2 cellular contexts compared by ENCODE assay signal in the genomic region with DNA sequence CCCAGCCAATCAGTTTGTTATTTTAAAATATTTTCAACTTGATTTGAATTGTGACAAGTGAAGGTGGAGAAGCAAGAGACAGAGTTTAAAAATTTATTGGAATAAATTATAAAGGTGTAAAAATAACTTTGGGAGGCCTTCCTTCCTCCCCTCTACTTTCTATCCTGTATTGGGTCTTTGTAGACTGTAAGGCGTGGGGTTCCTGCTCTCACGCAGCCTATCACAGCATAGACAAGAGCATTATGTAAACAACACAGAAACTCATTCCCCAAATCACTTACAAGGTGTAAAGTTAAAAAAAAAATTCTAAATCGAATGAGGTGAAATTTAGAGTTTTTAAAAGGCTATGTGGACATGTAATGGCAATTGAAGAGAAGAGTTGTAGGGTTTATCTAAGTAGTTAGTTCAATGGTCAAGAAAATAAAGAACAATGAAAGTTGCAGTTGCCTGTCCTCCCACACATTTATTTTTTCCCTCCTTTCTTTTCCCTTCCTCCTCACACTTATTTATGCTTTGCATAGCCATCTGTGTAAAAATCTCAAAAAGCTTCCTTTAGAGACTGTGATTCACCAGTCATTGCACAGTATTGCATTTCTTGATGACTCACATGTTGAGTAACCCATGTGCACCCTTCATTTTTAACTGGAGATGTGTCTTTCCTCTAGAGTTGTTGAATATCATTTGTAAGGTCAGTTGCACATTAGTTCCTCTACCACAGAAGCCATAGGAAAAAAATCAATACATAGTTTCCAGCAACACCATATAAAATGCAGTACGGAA.
TF ChIP-seq lines count a peak whose summit lies in the region.

No MANE protein-coding gene starts in this region.

TF ChIP-seq in A549, 52 proteins besides CTCF, POLR2A, EP300 and RAD21 (continued from another document and continues in another):
- TF ChIP-seq, protein P1, sequence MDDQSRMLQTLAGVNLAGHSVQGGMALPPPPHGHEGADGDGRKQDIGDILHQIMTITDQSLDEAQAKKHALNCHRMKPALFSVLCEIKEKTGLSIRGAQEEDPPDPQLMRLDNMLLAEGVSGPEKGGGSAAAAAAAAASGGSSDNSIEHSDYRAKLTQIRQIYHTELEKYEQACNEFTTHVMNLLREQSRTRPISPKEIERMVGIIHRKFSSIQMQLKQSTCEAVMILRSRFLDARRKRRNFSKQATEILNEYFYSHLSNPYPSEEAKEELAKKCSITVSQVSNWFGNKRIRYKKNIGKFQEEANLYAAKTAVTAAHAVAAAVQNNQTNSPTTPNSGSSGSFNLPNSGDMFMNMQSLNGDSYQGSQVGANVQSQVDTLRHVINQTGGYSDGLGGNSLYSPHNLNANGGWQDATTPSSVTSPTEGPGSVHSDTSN (IDR thresholded peaks at IDR 0.05) = no peak
- TF ChIP-seq EHF (CRISPR knock-in tag; IDR thresholded peaks at IDR 0.05) (no peak), HOXB13 (CRISPR knock-in tag; IDR thresholded peaks at IDR 0.05; ENCODE audit: low read depth) (no peak), ESRRA (IDR thresholded peaks at IDR 0.05; ENCODE audit: borderline replicate concordance, low read length) (no peak), FOSB (CRISPR knock-in tag; IDR thresholded peaks at IDR 0.05) (no peak), HEYL (CRISPR knock-in tag; IDR thresholded peaks at IDR 0.05) (no peak), NFE2L2 (conservative IDR thresholded peaks at IDR 0.05; ENCODE audit: low read length) (no peak), CHD2 (IDR thresholded peaks at IDR 0.05; ENCODE audit: low read length, partially characterized antibody) (no peak), ZNF302 (CRISPR knock-in tag; IDR thresholded peaks at IDR 0.05) (no peak), JUN (IDR thresholded peaks at IDR 0.05) (peak; percentile 42 to 76; a peak in 3 of 5 replicates), KDM1A (IDR thresholded peaks at IDR 0.05; ENCODE audit: low read depth) (no peak), ZFP36 (IDR thresholded peaks at IDR 0.05; ENCODE audit: borderline replicate concordance, partially characterized antibody) (no peak), KDM5A (IDR thresholded peaks at IDR 0.05) (no peak), GATA3 (IDR thresholded peaks at IDR 0.05; ENCODE audit: borderline replicate concordance) (peak; percentile 32; the same call in 1 of the 2 replicates), RCOR1 (IDR thresholded peaks at IDR 0.05; ENCODE audit: low read depth, low read length) (no peak), HOXB5 (CRISPR knock-in tag; IDR thresholded peaks at IDR 0.05) (no peak), NR3C1 (IDR thresholded peaks at IDR 0.05) (no peak), SREBF2 (IDR thresholded peaks at IDR 0.05) (no peak), POLR2AphosphoS2 (conservative IDR thresholded peaks at IDR 0.05; ENCODE audit: low read length) (no peak), RFX5 (IDR thresholded peaks at IDR 0.05) (no peak), RNF2 (IDR thresholded peaks at IDR 0.05; ENCODE audit: borderline replicate concordance, low read depth) (no peak), PHF8 (IDR thresholded peaks at IDR 0.05; ENCODE audit: borderline replicate concordance, low read depth) (no peak), MYC (IDR thresholded peaks at IDR 0.05; ENCODE audit: borderline replicate concordance, low read length) (no peak)
- TF ChIP-seq, protein P2, sequence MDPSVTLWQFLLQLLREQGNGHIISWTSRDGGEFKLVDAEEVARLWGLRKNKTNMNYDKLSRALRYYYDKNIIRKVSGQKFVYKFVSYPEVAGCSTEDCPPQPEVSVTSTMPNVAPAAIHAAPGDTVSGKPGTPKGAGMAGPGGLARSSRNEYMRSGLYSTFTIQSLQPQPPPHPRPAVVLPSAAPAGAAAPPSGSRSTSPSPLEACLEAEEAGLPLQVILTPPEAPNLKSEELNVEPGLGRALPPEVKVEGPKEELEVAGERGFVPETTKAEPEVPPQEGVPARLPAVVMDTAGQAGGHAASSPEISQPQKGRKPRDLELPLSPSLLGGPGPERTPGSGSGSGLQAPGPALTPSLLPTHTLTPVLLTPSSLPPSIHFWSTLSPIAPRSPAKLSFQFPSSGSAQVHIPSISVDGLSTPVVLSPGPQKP (IDR thresholded peaks at IDR 0.05; ENCODE audit: low read depth, low read length) = no peak
- TF ChIP-seq, protein P3, sequence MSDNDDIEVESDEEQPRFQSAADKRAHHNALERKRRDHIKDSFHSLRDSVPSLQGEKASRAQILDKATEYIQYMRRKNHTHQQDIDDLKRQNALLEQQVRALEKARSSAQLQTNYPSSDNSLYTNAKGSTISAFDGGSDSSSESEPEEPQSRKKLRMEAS (IDR thresholded peaks at IDR 0.05) = peak; percentile 52
- TF ChIP-seq, protein P4, sequence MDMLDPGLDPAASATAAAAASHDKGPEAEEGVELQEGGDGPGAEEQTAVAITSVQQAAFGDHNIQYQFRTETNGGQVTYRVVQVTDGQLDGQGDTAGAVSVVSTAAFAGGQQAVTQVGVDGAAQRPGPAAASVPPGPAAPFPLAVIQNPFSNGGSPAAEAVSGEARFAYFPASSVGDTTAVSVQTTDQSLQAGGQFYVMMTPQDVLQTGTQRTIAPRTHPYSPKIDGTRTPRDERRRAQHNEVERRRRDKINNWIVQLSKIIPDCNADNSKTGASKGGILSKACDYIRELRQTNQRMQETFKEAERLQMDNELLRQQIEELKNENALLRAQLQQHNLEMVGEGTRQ (IDR thresholded peaks at IDR 0.05) = no peak
- TF ChIP-seq, protein P5, sequence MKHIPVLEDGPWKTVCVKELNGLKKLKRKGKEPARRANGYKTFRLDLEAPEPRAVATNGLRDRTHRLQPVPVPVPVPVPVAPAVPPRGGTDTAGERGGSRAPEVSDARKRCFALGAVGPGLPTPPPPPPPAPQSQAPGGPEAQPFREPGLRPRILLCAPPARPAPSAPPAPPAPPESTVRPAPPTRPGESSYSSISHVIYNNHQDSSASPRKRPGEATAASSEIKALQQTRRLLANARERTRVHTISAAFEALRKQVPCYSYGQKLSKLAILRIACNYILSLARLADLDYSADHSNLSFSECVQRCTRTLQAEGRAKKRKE (CRISPR knock-in tag; IDR thresholded peaks at IDR 0.05; ENCODE audit: low read depth) = no peak

TF ChIP-seq in SK-N-SH, 30 proteins besides CTCF, POLR2A, EP300 and RAD21 (continued from another document):
- TF ChIP-seq GABPA (IDR thresholded peaks at IDR 0.05; ENCODE audit: low read depth) = no peak
- no peak for TF ChIP-seq RCOR1 (IDR thresholded peaks at IDR 0.05; ENCODE audit: low read length)
- TF ChIP-seq RXRA (IDR thresholded peaks at IDR 0.05; ENCODE audit: borderline replicate concordance, low read depth) = peak; percentile 58; the same call in 1 of the 2 replicates
- no peak for TF ChIP-seq SIN3A (IDR thresholded peaks at IDR 0.05; ENCODE audit: borderline replicate concordance, low read depth, low read length)
- TF ChIP-seq GATA2 (CRISPR knock-in tag; IDR thresholded peaks at IDR 0.05) = no peak
- TF ChIP-seq FOXM1 (IDR thresholded peaks at IDR 0.05; ENCODE audit: low read depth) = no peak
- TF ChIP-seq, protein P4 (IDR thresholded peaks at IDR 0.05; ENCODE audit: borderline replicate concordance, low read depth, low read length) = no peak
- TF ChIP-seq RFX5 (IDR thresholded peaks at IDR 0.05; ENCODE audit: low read length) = no peak
- TF ChIP-seq EZH2phosphoT487 (IDR thresholded peaks at IDR 0.05; ENCODE audit: borderline replicate concordance, low read depth) = no peak
- TF ChIP-seq, protein P6, sequence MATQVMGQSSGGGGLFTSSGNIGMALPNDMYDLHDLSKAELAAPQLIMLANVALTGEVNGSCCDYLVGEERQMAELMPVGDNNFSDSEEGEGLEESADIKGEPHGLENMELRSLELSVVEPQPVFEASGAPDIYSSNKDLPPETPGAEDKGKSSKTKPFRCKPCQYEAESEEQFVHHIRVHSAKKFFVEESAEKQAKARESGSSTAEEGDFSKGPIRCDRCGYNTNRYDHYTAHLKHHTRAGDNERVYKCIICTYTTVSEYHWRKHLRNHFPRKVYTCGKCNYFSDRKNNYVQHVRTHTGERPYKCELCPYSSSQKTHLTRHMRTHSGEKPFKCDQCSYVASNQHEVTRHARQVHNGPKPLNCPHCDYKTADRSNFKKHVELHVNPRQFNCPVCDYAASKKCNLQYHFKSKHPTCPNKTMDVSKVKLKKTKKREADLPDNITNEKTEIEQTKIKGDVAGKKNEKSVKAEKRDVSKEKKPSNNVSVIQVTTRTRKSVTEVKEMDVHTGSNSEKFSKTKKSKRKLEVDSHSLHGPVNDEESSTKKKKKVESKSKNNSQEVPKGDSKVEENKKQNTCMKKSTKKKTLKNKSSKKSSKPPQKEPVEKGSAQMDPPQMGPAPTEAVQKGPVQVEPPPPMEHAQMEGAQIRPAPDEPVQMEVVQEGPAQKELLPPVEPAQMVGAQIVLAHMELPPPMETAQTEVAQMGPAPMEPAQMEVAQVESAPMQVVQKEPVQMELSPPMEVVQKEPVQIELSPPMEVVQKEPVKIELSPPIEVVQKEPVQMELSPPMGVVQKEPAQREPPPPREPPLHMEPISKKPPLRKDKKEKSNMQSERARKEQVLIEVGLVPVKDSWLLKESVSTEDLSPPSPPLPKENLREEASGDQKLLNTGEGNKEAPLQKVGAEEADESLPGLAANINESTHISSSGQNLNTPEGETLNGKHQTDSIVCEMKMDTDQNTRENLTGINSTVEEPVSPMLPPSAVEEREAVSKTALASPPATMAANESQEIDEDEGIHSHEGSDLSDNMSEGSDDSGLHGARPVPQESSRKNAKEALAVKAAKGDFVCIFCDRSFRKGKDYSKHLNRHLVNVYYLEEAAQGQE (IDR thresholded peaks at IDR 0.05; ENCODE audit: low read depth, low read length) = no peak
- TF ChIP-seq, protein P7, sequence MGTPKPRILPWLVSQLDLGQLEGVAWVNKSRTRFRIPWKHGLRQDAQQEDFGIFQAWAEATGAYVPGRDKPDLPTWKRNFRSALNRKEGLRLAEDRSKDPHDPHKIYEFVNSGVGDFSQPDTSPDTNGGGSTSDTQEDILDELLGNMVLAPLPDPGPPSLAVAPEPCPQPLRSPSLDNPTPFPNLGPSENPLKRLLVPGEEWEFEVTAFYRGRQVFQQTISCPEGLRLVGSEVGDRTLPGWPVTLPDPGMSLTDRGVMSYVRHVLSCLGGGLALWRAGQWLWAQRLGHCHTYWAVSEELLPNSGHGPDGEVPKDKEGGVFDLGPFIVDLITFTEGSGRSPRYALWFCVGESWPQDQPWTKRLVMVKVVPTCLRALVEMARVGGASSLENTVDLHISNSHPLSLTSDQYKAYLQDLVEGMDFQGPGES (IDR thresholded peaks at IDR 0.05; ENCODE audit: low read depth, low read length) = no peak
- TF ChIP-seq, protein P8, sequence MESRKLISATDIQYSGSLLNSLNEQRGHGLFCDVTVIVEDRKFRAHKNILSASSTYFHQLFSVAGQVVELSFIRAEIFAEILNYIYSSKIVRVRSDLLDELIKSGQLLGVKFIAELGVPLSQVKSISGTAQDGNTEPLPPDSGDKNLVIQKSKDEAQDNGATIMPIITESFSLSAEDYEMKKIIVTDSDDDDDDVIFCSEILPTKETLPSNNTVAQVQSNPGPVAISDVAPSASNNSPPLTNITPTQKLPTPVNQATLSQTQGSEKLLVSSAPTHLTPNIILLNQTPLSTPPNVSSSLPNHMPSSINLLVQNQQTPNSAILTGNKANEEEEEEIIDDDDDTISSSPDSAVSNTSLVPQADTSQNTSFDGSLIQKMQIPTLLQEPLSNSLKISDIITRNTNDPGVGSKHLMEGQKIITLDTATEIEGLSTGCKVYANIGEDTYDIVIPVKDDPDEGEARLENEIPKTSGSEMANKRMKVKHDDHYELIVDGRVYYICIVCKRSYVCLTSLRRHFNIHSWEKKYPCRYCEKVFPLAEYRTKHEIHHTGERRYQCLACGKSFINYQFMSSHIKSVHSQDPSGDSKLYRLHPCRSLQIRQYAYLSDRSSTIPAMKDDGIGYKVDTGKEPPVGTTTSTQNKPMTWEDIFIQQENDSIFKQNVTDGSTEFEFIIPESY (IDR thresholded peaks at IDR 0.05; ENCODE audit: borderline replicate concordance, low read depth) = peak; percentile 57; the same call in 1 of the 2 replicates
- peak; percentile 49; the same call in 1 of the 2 replicates for TF ChIP-seq POLR2AphosphoS5 (IDR thresholded peaks at IDR 0.05; ENCODE audit: low read depth, low read length)
- TF ChIP-seq FOSL2 (IDR thresholded peaks at IDR 0.05; ENCODE audit: borderline replicate concordance, low read depth) = peak; percentile 99
- TF ChIP-seq, protein P3 (IDR thresholded peaks at IDR 0.05; ENCODE audit: low read depth) = peak; percentile 86
- TF ChIP-seq JUND (IDR thresholded peaks at IDR 0.05) = peak; percentile 97
- no peak for TF ChIP-seq NRF1 (IDR thresholded peaks at IDR 0.05; ENCODE audit: low read depth, low read length)
- TF ChIP-seq YY1 (IDR thresholded peaks at IDR 0.05; ENCODE audit: low read depth) = peak; percentile 20; the same call in 1 of the 2 replicates
- TF ChIP-seq NFIC (IDR thresholded peaks at IDR 0.05; ENCODE audit: borderline replicate concordance) = peak; percentile 27; the same call in 1 of the 2 replicates
- peak; percentile 43; the same call in 1 of the 2 replicates for TF ChIP-seq TEAD4 (IDR thresholded peaks at IDR 0.05; ENCODE audit: borderline replicate concordance, insufficient read depth)
